In genomic region chr5:157509587-157509986, GRCh38 we compare ENCODE assay signal across 17 cellular contexts. TPM values are rescaled to one million over a fixed set of nuclear protein-coding genes. Genes with fewer than 3 reads are reported as not detected.
A peak's percentile ranks its signal among the peaks of the same experiment; 100 is the strongest.
DNase-seq lines count a peak whose midpoint lies in the region; ATAC-seq and TF ChIP-seq lines count a peak whose summit lies in the region.
"Had no signal": no experiment of that assay in that cellular context is flagged by ENCODE, and none has a peak within 500 bp of the region (broad histone marks: within the 10 kb centered on the region; RNA-seq: fewer than 3 reads in every experiment).

No MANE protein-coding gene starts in this region.

- DNase-seq in activated CD4-positive, alpha-beta T cell treated with anti-CD3 and anti-CD28 coated beads for 36 hours = no peak
- no peak for DNase-seq in activated CD4-positive, alpha-beta T cell treated with anti-CD3 and anti-CD28 coated beads for 48 hours
- no peak for DNase-seq in stimulated activated effector memory CD8-positive, alpha-beta T cell treated with anti-CD3 and anti-CD28 coated beads, Interleukin-12 subunit alpha, Interleukin-12 subunit beta, amount 100 ng/mL, for 72 hours (ENCODE audit: low spot score in 2 of 2)
- no peak for DNase-seq in vagina (ENCODE audit: extremely low spot score in 2 of 2)
- no peak for DNase-seq in stimulated activated CD8-positive, alpha-beta memory T cell treated with anti-CD3 and anti-CD28 coated beads, Interleukin-4, amount 100 ng/mL, for 48 hours
- DNase-seq in left colon = no peak
- DNase-seq: 8988T; activated naive CD4-positive, alpha-beta T cell treated with Interleukin-2 at 50 U/mL for 16 hours; CD4-positive, CD25-positive, alpha-beta regulatory T cell; PC-9; SK-N-SH; upper lobe of left lung had no signal

- peaks cover 18% of the 10 kb centered on the region for H3K36me3 Mint-ChIP-seq in activated CD4-positive, alpha-beta T cell treated with anti-CD3 and anti-CD28 coated beads for 36 hours (ENCODE audit: low read depth)
- H3K36me3 Mint-ChIP-seq in stimulated activated effector memory CD8-positive, alpha-beta T cell treated with anti-CD3 and anti-CD28 coated beads, Interleukin-12 subunit alpha, Interleukin-12 subunit beta, amount 100 ng/mL, for 72 hours = peaks cover 100% of the 10 kb centered on the region

- POLR2A ChIA-PET in activated CD4-positive, alpha-beta T cell treated with anti-CD3 and anti-CD28 coated beads for 36 hours (lab: Charles Lee) = no interaction called here

- H3K36me3 ChIP-seq in SU-DHL-6 (ENCODE audit: low read length) = peaks cover 20% of the 10 kb centered on the region
- H3K36me3 ChIP-seq in vagina = no peaks in the 10 kb centered on the region

- no peaks in the 10 kb centered on the region for H3K9me3 Mint-ChIP-seq in activated CD4-positive, alpha-beta T cell treated with anti-CD3 and anti-CD28 coated beads for 36 hours (ENCODE audit: low read depth)
- H3K9me3 Mint-ChIP-seq in stimulated activated effector memory CD8-positive, alpha-beta T cell treated with anti-CD3 and anti-CD28 coated beads, Interleukin-12 subunit alpha, Interleukin-12 subunit beta, amount 100 ng/mL, for 72 hours = no peaks in the 10 kb centered on the region
- H3K9me3 Mint-ChIP-seq: CD4-positive, CD25-positive, alpha-beta regulatory T cell had no signal

- H3K27ac Mint-ChIP-seq in activated CD4-positive, alpha-beta T cell treated with anti-CD3 and anti-CD28 coated beads for 36 hours = no peak overlapping the region
- no peak overlapping the region for H3K27ac Mint-ChIP-seq in stimulated activated effector memory CD8-positive, alpha-beta T cell treated with anti-CD3 and anti-CD28 coated beads, Interleukin-12 subunit alpha, Interleukin-12 subunit beta, amount 100 ng/mL, for 72 hours

- 0 out of 2 replicates have a peak overlapping the region, but pooled peaks have one; percentile 1 for H3K9ac ChIP-seq in SU-DHL-6 (ENCODE audit: low read length)
- H3K9ac ChIP-seq: SK-N-SH had no signal

- TF ChIP-seq POLR2A in vagina (IDR thresholded peaks at IDR 0.05) = no peak

- H4K20me1 ChIP-seq in SU-DHL-6 (ENCODE audit: low read depth, low read length) = no peaks in the 10 kb centered on the region

- H3K27me3 ChIP-seq in SU-DHL-6 (ENCODE audit: low read length) = no peaks in the 10 kb centered on the region
- no peaks in the 10 kb centered on the region for H3K27me3 ChIP-seq in vagina
- H3K27me3 ChIP-seq: neutrophil, upper lobe of left lung had no signal

- H3K27me3 Mint-ChIP-seq in activated CD4-positive, alpha-beta T cell treated with anti-CD3 and anti-CD28 coated beads for 36 hours = no peaks in the 10 kb centered on the region
- H3K27me3 Mint-ChIP-seq: CD4-positive, CD25-positive, alpha-beta regulatory T cell had no signal

- no peaks in the 10 kb centered on the region for H3K79me2 ChIP-seq in SU-DHL-6 (ENCODE audit: insufficient read depth, low read length)

- H2AFZ ChIP-seq in SU-DHL-6 (ENCODE audit: low read depth, low read length, severe bottlenecking) = no peak overlapping the region
- H2AFZ ChIP-seq: PC-9 had no signal

- TF ChIP-seq CTCF in SU-DHL-6 (IDR thresholded peaks at IDR 0.05; ENCODE audit: insufficient read depth, low read length, poor library complexity, severe bottlenecking) (no peak), vagina (IDR thresholded peaks at IDR 0.05) (no peak)

- peaks cover 45% of the 10 kb centered on the region for H3F3A ChIP-seq in SU-DHL-6 (ENCODE audit: insufficient read depth)

- H3K4me1 Mint-ChIP-seq in activated CD4-positive, alpha-beta T cell treated with anti-CD3 and anti-CD28 coated beads for 36 hours = peaks cover 12% of the 10 kb centered on the region
- H3K4me1 Mint-ChIP-seq in stimulated activated effector memory CD8-positive, alpha-beta T cell treated with anti-CD3 and anti-CD28 coated beads, Interleukin-12 subunit alpha, Interleukin-12 subunit beta, amount 100 ng/mL, for 72 hours = peaks cover 37% of the 10 kb centered on the region

- CTCF ChIA-PET in activated CD4-positive, alpha-beta T cell treated with anti-CD3 and anti-CD28 coated beads for 36 hours (lab: Charles Lee) = interaction anchor here (1.2 to 1.3 kb wide), 2 partner anchors 125 to 209 kb away, joined by 3 read pairs; no protein-coding TSS in a partner anchor

- intact Hi-C loops in activated CD4-positive, alpha-beta T cell treated with anti-CD3 and anti-CD28 coated beads for 36 hours (cut with DNase I, micrococcal nuclease) = no loop called here
- intact Hi-C loops in vagina (cut with DNase I) = no loop called here
- intact Hi-C loops in left colon (cut with DNase I, micrococcal nuclease) = no loop called here

- no peak overlapping the region for H3K4me2 ChIP-seq in SU-DHL-6 (ENCODE audit: low read depth, low read length, poor library complexity, severe bottlenecking)
- H3K4me2 ChIP-seq: PC-9, SK-N-SH had no signal

- H3K4me3 ChIP-seq in SU-DHL-6 (ENCODE audit: insufficient read depth, low read length, poor library complexity, severe bottlenecking) = no peak overlapping the region
- no peak overlapping the region for H3K4me3 ChIP-seq in vagina
- H3K4me3 ChIP-seq: PC-9, upper lobe of left lung had no signal

- peaks cover 28% of the 10 kb centered on the region for H3K4me1 ChIP-seq in vagina

- peak; percentile 16 for ATAC-seq in activated CD4-positive, alpha-beta T cell treated with anti-CD3 and anti-CD28 coated beads for 36 hours
- peak; percentile 46 for ATAC-seq in HG02642 (IDR thresholded peaks at IDR 0.05; ENCODE audit: poor library complexity, unreplicated experiment)
- peak; percentile 29 for ATAC-seq in stimulated activated effector memory CD8-positive, alpha-beta T cell treated with anti-CD3 and anti-CD28 coated beads, Interleukin-12 subunit alpha, Interleukin-12 subunit beta, amount 100 ng/mL, for 72 hours
- no peak for ATAC-seq in left colon
- ATAC-seq: esophagus mucosa had no signal

- no peaks in the 10 kb centered on the region for H3K9me2 ChIP-seq in SU-DHL-6 (replicated peaks; ENCODE audit: insufficient read depth, low read length)
- H3K9me2 ChIP-seq: SK-N-SH had no signal

- H3K27ac ChIP-seq in SU-DHL-6 (ENCODE audit: low read depth, low read length) (peak overlapping the region; percentile 65), vagina (no peak overlapping the region)
- H3K27ac ChIP-seq: neutrophil, PC-9, upper lobe of left lung had no signal

- H3K9me3 ChIP-seq in SU-DHL-6 (ENCODE audit: insufficient read depth, low read length) (no peaks in the 10 kb centered on the region), vagina (no peaks in the 10 kb centered on the region)
- H3K9me3 ChIP-seq: neutrophil, SK-N-SH, upper lobe of left lung had no signal

- H3K4me3 Mint-ChIP-seq in activated CD4-positive, alpha-beta T cell treated with anti-CD3 and anti-CD28 coated beads for 36 hours = no peak overlapping the region
- no peak overlapping the region for H3K4me3 Mint-ChIP-seq in stimulated activated effector memory CD8-positive, alpha-beta T cell treated with anti-CD3 and anti-CD28 coated beads, Interleukin-12 subunit alpha, Interleukin-12 subunit beta, amount 100 ng/mL, for 72 hours
- H3K4me3 Mint-ChIP-seq: CD4-positive, CD25-positive, alpha-beta regulatory T cell had no signal

RNA-seq across cellular contexts. Expression of gene NIPAL4, which starts 49.6 kb away (rescaled TPM):
- total RNA-seq in activated CD4-positive, alpha-beta T cell treated with anti-CD3 and anti-CD28 coated beads for 36 hours = 1 to 10 TPM; 3.5 to 3.7 TPM
- total RNA-seq in vagina (12.0 TPM), left colon (under 1 TPM in 1 of 2 donors, not detected in 1; 0.84 TPM)
- total RNA-seq: mesenteric fat pad had no signal
